1 cellular context compared by ENCODE assay signal in the genomic region with DNA sequence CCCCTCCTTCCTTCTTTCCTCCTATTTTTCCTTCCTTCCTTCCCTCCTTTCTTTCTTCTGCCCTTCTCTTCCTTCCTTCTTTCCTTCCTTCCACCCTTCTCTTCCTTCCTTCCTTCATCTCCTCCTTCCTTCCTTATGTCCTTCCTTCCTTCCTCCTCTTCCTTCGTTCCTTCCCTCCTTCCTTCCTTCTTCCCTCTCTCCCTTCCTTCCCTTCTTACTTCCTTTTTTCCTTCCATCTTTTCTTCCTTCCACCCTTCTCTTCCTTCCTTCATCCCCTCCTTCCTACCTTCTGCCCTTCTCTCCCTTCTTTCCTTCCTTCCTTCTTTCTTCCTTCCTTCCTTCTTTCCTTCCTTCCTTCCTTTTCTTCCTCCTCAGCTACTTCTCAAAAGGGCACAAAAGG.
TF ChIP-seq lines count a peak whose summit lies in the region.

No MANE protein-coding gene starts in this region.

TF ChIP-seq in HEK293, 187 proteins besides CTCF, POLR2A, EP300 and RAD21 (continued from another document):
- TF ChIP-seq, protein P1, sequence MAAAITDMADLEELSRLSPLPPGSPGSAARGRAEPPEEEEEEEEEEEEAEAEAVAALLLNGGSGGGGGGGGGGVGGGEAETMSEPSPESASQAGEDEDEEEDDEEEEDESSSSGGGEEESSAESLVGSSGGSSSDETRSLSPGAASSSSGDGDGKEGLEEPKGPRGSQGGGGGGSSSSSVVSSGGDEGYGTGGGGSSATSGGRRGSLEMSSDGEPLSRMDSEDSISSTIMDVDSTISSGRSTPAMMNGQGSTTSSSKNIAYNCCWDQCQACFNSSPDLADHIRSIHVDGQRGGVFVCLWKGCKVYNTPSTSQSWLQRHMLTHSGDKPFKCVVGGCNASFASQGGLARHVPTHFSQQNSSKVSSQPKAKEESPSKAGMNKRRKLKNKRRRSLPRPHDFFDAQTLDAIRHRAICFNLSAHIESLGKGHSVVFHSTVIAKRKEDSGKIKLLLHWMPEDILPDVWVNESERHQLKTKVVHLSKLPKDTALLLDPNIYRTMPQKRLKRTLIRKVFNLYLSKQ (tag by site-specific recombination; IDR thresholded peaks at IDR 0.05; ENCODE audit: borderline replicate concordance): 0 out of 2 replicates have a peak, but pooled peaks have one; percentile 6
- TF ChIP-seq, protein P2, sequence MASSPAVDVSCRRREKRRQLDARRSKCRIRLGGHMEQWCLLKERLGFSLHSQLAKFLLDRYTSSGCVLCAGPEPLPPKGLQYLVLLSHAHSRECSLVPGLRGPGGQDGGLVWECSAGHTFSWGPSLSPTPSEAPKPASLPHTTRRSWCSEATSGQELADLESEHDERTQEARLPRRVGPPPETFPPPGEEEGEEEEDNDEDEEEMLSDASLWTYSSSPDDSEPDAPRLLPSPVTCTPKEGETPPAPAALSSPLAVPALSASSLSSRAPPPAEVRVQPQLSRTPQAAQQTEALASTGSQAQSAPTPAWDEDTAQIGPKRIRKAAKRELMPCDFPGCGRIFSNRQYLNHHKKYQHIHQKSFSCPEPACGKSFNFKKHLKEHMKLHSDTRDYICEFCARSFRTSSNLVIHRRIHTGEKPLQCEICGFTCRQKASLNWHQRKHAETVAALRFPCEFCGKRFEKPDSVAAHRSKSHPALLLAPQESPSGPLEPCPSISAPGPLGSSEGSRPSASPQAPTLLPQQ (tag by site-specific recombination; IDR thresholded peaks at IDR 0.05): no peak
- TF ChIP-seq ZNF24 (tag by site-specific recombination; IDR thresholded peaks at IDR 0.05) (no peak), ZNF629 (tag by site-specific recombination; IDR thresholded peaks at IDR 0.05) (no peak), ZNF777 (tag by site-specific recombination; IDR thresholded peaks at IDR 0.05; ENCODE audit: borderline replicate concordance) (peak; percentile 66), ZNF140 (tag by site-specific recombination; IDR thresholded peaks at IDR 0.05) (0 out of 2 replicates have a peak, but pooled peaks have one; percentile 29), ZNF521 (tag by site-specific recombination; IDR thresholded peaks at IDR 0.05) (peak; percentile 96), YY2 (tag by site-specific recombination; IDR thresholded peaks at IDR 0.05) (no peak), ZBTB48 (tag by site-specific recombination; IDR thresholded peaks at IDR 0.05) (no peak), ZNF776 (tag by site-specific recombination; IDR thresholded peaks at IDR 0.05; ENCODE audit: borderline replicate concordance) (peak; percentile 69; the same call in 1 of the 2 replicates), ZNF621 (tag by site-specific recombination; IDR thresholded peaks at IDR 0.05) (peak; percentile 76; the same call in 1 of the 2 replicates), ZNF658 (tag by site-specific recombination; IDR thresholded peaks at IDR 0.05) (0 out of 2 replicates have a peak, but pooled peaks have one; percentile 84), ZBTB20 (tag by site-specific recombination; IDR thresholded peaks at IDR 0.05) (no peak)
- TF ChIP-seq, protein P3, sequence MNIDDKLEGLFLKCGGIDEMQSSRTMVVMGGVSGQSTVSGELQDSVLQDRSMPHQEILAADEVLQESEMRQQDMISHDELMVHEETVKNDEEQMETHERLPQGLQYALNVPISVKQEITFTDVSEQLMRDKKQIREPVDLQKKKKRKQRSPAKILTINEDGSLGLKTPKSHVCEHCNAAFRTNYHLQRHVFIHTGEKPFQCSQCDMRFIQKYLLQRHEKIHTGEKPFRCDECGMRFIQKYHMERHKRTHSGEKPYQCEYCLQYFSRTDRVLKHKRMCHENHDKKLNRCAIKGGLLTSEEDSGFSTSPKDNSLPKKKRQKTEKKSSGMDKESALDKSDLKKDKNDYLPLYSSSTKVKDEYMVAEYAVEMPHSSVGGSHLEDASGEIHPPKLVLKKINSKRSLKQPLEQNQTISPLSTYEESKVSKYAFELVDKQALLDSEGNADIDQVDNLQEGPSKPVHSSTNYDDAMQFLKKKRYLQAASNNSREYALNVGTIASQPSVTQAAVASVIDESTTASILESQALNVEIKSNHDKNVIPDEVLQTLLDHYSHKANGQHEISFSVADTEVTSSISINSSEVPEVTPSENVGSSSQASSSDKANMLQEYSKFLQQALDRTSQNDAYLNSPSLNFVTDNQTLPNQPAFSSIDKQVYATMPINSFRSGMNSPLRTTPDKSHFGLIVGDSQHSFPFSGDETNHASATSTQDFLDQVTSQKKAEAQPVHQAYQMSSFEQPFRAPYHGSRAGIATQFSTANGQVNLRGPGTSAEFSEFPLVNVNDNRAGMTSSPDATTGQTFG (tag by site-specific recombination; IDR thresholded peaks at IDR 0.05; ENCODE audit: borderline replicate concordance): peak; percentile 78; the same call in 1 of the 2 replicates
